8 cellular contexts compared by ENCODE assay signal in genomic region chr17:44221862-44222111, GRCh38. TPM values are rescaled to one million over a fixed set of nuclear protein-coding genes. Genes with fewer than 3 reads are reported as not detected.
DNase-seq lines count a peak whose midpoint lies in the region; ATAC-seq and TF ChIP-seq lines count a peak whose summit lies in the region.

No MANE protein-coding gene starts in this region.

- intact Hi-C loops in activated T-helper 2 cell treated with anti-CD3 and anti-CD28 coated beads, Interferon-gamma antibody, Interleukin-2, Interleukin-4, amounts not matched to agents 10 μg/mL and 5 μg/mL and 100 μg/mL, durations not matched to agents 14 hours and 24 hours and 36 hours (cut with micrococcal nuclease): loop anchor here (2.0 kb wide), 1 partner anchor 103 kb away; the partner anchor contains the start of gene SLC25A39
- intact Hi-C loops in stomach (cut with DNase I; ENCODE audit: low total_unique reads): no loop called here

- no peak for TF ChIP-seq EP300 in stomach (IDR thresholded peaks at IDR 0.05)

- H3K4me1 ChIP-seq in iPS-20b (ENCODE audit: insufficient read depth, low read length) (peaks cover 6% of the 10 kb centered on the region), stomach (peaks cover 30 to 49% (median 39%) of the 10 kb centered on the region in 4 donors)

- DNase-seq in HL-60 (ENCODE audit: low read depth in 1 of 2, low spot score in 1 of 2): no peak
- no peak for DNase-seq in activated T-helper 2 cell treated with anti-CD3 and anti-CD28 coated beads, Interferon-gamma antibody, Interleukin-2, Interleukin-4, amounts not matched to agents 10 μg/mL and 5 μg/mL and 100 μg/mL, durations not matched to agents 14 hours and 24 hours and 36 hours (ENCODE audit: low spot score)
- DNase-seq in stomach: no peak
- no peak for DNase-seq in SHP77 (lab: John Stamatoyannopoulos, UW)
- no peak for DNase-seq in SIG-M5 (lab: John Stamatoyannopoulos, UW)

- H3K9me3 Mint-ChIP-seq in activated T-helper 2 cell treated with anti-CD3 and anti-CD28 coated beads, Interferon-gamma antibody, Interleukin-2, Interleukin-4, amounts not matched to agents 10 μg/mL and 5 μg/mL and 100 μg/mL, durations not matched to agents 14 hours and 24 hours and 36 hours: no peaks in the 10 kb centered on the region

- ATAC-seq in HG03196 (IDR thresholded peaks at IDR 0.05; ENCODE audit: unreplicated experiment) (no peak), HG03439 (IDR thresholded peaks at IDR 0.05; ENCODE audit: unreplicated experiment) (no peak)

- peak overlapping the region; percentile 60 for H3K4me3 ChIP-seq in HL-60 (replicated peaks; ENCODE audit: insufficient read depth, low read length)
- H3K4me3 ChIP-seq in iPS-20b (ENCODE audit: low read length): peak overlapping the region; percentile 90
- H3K4me3 ChIP-seq in stomach: peak overlapping the region; percentile 73 to 99 (median 86)

- peak overlapping the region; percentile 85 for H3K4me3 Mint-ChIP-seq in activated T-helper 2 cell treated with anti-CD3 and anti-CD28 coated beads, Interferon-gamma antibody, Interleukin-2, Interleukin-4, amounts not matched to agents 10 μg/mL and 5 μg/mL and 100 μg/mL, durations not matched to agents 14 hours and 24 hours and 36 hours (ENCODE audit: low read depth)

- TF ChIP-seq CTCF in HL-60 (IDR thresholded peaks at IDR 0.05; ENCODE audit: insufficient read depth, low read length): no peak
- TF ChIP-seq CTCF in stomach (IDR thresholded peaks at IDR 0.05): no peak

- H3K27ac ChIP-seq in HL-60 (replicated peaks): peak overlapping the region; percentile 96
- H3K27ac ChIP-seq in iPS-20b (ENCODE audit: low read length): peak overlapping the region; percentile 49
- H3K27ac ChIP-seq in stomach: peak overlapping the region; percentile 96 to 100 (median 99)

- WGBS in stomach, 5 donors: 0 to 1% (median 1%) methylated on average over 17 of the region's 17 CpGs

- H3K9ac ChIP-seq in iPS-20b (ENCODE audit: low read depth, low read length): peak overlapping the region; percentile 88; the same call in 1 of the 2 replicates

- H3K4me1 Mint-ChIP-seq in activated T-helper 2 cell treated with anti-CD3 and anti-CD28 coated beads, Interferon-gamma antibody, Interleukin-2, Interleukin-4, amounts not matched to agents 10 μg/mL and 5 μg/mL and 100 μg/mL, durations not matched to agents 14 hours and 24 hours and 36 hours (ENCODE audit: low read depth): peaks cover 18% of the 10 kb centered on the region

- H3K36me3 ChIP-seq in iPS-20b (ENCODE audit: insufficient read depth, low read depth, low read length): peaks cover 9% of the 10 kb centered on the region; the same call in 1 of the 2 replicates
- H3K36me3 ChIP-seq in stomach: peaks cover 0 to 5% (median 3%) of the 10 kb centered on the region in 4 donors

- H3K27me3 ChIP-seq in HL-60 (ENCODE audit: insufficient read depth, poor library complexity, severe bottlenecking) (no peaks in the 10 kb centered on the region), iPS-20b (ENCODE audit: insufficient read depth, low read length) (no peaks in the 10 kb centered on the region; the same call in 1 of the 2 replicates), stomach (no peaks in the 10 kb centered on the region)

- H3K36me3 Mint-ChIP-seq in activated T-helper 2 cell treated with anti-CD3 and anti-CD28 coated beads, Interferon-gamma antibody, Interleukin-2, Interleukin-4, amounts not matched to agents 10 μg/mL and 5 μg/mL and 100 μg/mL, durations not matched to agents 14 hours and 24 hours and 36 hours (ENCODE audit: low read depth): peaks cover 15% of the 10 kb centered on the region

- H3K27ac Mint-ChIP-seq in activated T-helper 2 cell treated with anti-CD3 and anti-CD28 coated beads, Interferon-gamma antibody, Interleukin-2, Interleukin-4, amounts not matched to agents 10 μg/mL and 5 μg/mL and 100 μg/mL, durations not matched to agents 14 hours and 24 hours and 36 hours: peak overlapping the region; percentile 82

- H3K27me3 Mint-ChIP-seq in activated T-helper 2 cell treated with anti-CD3 and anti-CD28 coated beads, Interferon-gamma antibody, Interleukin-2, Interleukin-4, amounts not matched to agents 10 μg/mL and 5 μg/mL and 100 μg/mL, durations not matched to agents 14 hours and 24 hours and 36 hours (ENCODE audit: low read depth): no peaks in the 10 kb centered on the region

- no peak for TF ChIP-seq POLR2A in stomach (IDR thresholded peaks at IDR 0.05)

- H3K9me3 ChIP-seq in iPS-20b (ENCODE audit: insufficient read depth, low read depth, low read length): no peaks in the 10 kb centered on the region
- H3K9me3 ChIP-seq in stomach: no peaks in the 10 kb centered on the region

RNA-seq across cellular contexts. Expression of gene UBTF, which starts 2.3 kb away (rescaled TPM):
- 177 and 181 TPM in 2 replicates for total RNA-seq in activated T-helper 2 cell treated with anti-CD3 and anti-CD28 coated beads, Interferon-gamma antibody, Interleukin-2, Interleukin-4, amounts not matched to agents 10 μg/mL and 5 μg/mL and 100 μg/mL, durations not matched to agents 14 hours and 24 hours and 36 hours
- 100 to 1,000 TPM in 2 of 5 donors, 10 to 100 TPM in 3; 35.8 to 198 (median 59.4) TPM for total RNA-seq in stomach
- polyA plus RNA-seq in stomach: 10 to 100 TPM; 25.5 to 28.8 (median 27.4) TPM

RNA-seq across cellular contexts. Expression of gene ATXN7L3, which starts 22.1 kb away (rescaled TPM):
- total RNA-seq in activated T-helper 2 cell treated with anti-CD3 and anti-CD28 coated beads, Interferon-gamma antibody, Interleukin-2, Interleukin-4, amounts not matched to agents 10 μg/mL and 5 μg/mL and 100 μg/mL, durations not matched to agents 14 hours and 24 hours and 36 hours: 107 and 113 TPM in 2 replicates
- 10 to 100 TPM; 11.1 to 57.4 (median 43.7) TPM for total RNA-seq in stomach
- 10 to 100 TPM; 21.0 to 29.9 (median 29.2) TPM for polyA plus RNA-seq in stomach

RNA-seq across cellular contexts. Expression of gene TMUB2, which starts 35.0 kb away (rescaled TPM):
- 20.4 and 20.9 TPM in 2 replicates for total RNA-seq in activated T-helper 2 cell treated with anti-CD3 and anti-CD28 coated beads, Interferon-gamma antibody, Interleukin-2, Interleukin-4, amounts not matched to agents 10 μg/mL and 5 μg/mL and 100 μg/mL, durations not matched to agents 14 hours and 24 hours and 36 hours
- 10 to 100 TPM; 10.7 to 62.4 (median 16.2) TPM for total RNA-seq in stomach
- polyA plus RNA-seq in stomach: 10 to 100 TPM; 16.2 to 37.8 (median 16.5) TPM

RNA-seq across cellular contexts. Expression of gene SLC4A1, which starts 46.1 kb away (rescaled TPM):
- total RNA-seq in activated T-helper 2 cell treated with anti-CD3 and anti-CD28 coated beads, Interferon-gamma antibody, Interleukin-2, Interleukin-4, amounts not matched to agents 10 μg/mL and 5 μg/mL and 100 μg/mL, durations not matched to agents 14 hours and 24 hours and 36 hours: not detected in 2 replicates
- 1 to 10 TPM in 1 of 5 donors, not detected in 4; 8.3 TPM for total RNA-seq in stomach
- polyA plus RNA-seq in stomach: not detected

RNA-seq across cellular contexts. Expression of gene ASB16, which starts 51.3 kb away (rescaled TPM):
- 0.21 and 0.59 TPM in 2 replicates for total RNA-seq in activated T-helper 2 cell treated with anti-CD3 and anti-CD28 coated beads, Interferon-gamma antibody, Interleukin-2, Interleukin-4, amounts not matched to agents 10 μg/mL and 5 μg/mL and 100 μg/mL, durations not matched to agents 14 hours and 24 hours and 36 hours
- total RNA-seq in stomach: under 1 TPM in 1 of 5 donors, not detected in 4; 0.73 TPM
- under 1 TPM in 2 of 3 donors, not detected in 1; 0.30 to 0.31 TPM for polyA plus RNA-seq in stomach

Comparison
In these comparisons a context has a peak if more than half of its experiments do, and no peak if none do; other contexts are left out.
1. H3K27ac ChIP-seq: peak in every context shown above with its lines; median percentile 99 in stomach; 96 in HL-60; 49 in iPS-20b.